7 cellular contexts compared by ENCODE assay signal in the genomic region with DNA sequence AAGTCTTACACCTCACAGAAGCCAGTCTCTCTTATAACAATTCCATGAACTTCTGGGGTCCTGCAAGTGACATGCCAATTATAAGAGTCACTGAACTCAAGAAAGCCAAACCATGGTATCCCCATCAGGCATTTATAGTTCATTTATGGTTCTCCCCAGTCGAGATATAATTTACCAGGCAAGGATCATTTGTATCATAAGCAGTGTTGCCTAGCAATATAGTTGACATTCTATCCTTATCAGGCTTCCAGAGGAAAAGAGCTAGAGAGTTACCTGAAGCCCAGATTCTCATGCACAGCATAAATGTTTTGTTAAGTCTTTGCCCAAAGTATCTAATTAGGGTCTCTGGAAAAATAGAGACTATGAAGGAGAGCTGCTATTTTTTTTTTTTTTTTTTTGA.
"Had no signal": no experiment of that assay in that cellular context is flagged by ENCODE, and none has a peak within 500 bp of the region (broad histone marks: within the 10 kb centered on the region; RNA-seq: fewer than 3 reads in every experiment).

No MANE protein-coding gene starts in this region.

- ATAC-seq: GM23338, HepG2 had no signal

- H2AFZ ChIP-seq: GM23338 had no signal

- H3K4me2 ChIP-seq: GM23338 had no signal

- H3K27me3 Mint-ChIP-seq: IgD-negative memory B cell had no signal

- H3K4me1 Mint-ChIP-seq: GM23338, H9 had no signal

- H3K27ac Mint-ChIP-seq: GM23338, H9, IgD-negative memory B cell had no signal

- H3K4me3 ChIP-seq: GM23338 had no signal

- FAIRE-seq: H1, H54, HepG2 had no signal

- H3K9me3 Mint-ChIP-seq: GM23338, H9, IgD-negative memory B cell had no signal

- DNase-seq: H9, HCEC 1CT had no signal

- H3K4me3 Mint-ChIP-seq: GM23338, H9, IgD-negative memory B cell had no signal
